ENCODE assay signal across 1 cellular context in the genomic region with DNA sequence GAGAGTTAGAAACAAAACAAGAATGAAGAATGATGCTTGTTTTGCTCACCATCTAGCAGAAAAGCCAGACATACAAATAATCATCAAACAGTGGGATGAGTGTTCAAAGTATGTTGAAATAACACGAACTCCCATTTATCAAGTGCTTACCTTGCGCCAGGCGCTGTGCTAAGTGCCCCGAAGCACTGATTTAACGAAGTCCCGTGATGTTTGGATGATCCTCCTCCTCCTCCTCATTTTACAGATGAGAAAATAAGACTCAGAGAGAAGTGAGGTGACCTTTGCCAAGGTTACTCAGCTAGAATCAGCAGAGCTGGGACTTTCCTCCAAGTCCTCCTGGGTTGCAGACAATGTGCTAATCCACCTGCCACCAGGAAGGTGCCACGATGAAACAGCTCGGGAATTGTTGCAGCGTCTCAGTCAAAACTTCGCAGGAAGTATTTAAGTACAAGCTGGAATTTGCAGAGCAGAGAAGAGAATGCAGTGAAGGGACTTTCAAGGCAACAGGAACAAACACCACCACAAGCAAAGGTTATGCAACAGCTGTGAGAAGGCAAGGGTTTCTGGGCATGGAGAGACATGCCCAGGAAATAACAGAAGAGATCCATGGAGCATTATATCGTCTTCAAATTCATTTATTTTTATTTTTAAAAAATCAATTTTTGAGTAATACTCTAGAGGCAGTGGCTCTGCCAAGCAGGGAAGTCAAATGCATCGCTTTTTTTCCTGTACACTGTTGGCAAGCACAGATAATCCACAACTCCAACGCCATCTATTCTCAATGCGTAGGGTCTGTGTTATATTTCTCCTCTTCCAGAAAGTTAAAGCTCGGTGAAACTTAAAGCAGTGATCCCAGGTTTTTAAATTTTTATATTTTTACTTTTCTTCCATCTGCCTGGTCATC.
TF ChIP-seq lines count a peak whose summit lies in the region.

No MANE protein-coding gene starts in this region.

TF ChIP-seq in HepG2, 621 proteins besides CTCF, POLR2A, EP300 and RAD21 (continued from another document and continues in another):
- TF ChIP-seq ZNF614 (CRISPR knock-in tag; IDR thresholded peaks at IDR 0.05; ENCODE audit: borderline replicate concordance), result peak; percentile 79; the same call in 1 of the 2 replicates
- TF ChIP-seq ZNF629 (CRISPR knock-in tag; conservative IDR thresholded peaks at IDR 0.05), result no peak
- no peak for TF ChIP-seq ZNF567 (CRISPR knock-in tag; IDR thresholded peaks at IDR 0.05; ENCODE audit: borderline replicate concordance)
- TF ChIP-seq ARNT2 (CRISPR knock-in tag; IDR thresholded peaks at IDR 0.05; ENCODE audit: low read depth), result peak; percentile 77; the same call in 1 of the 2 replicates
- TF ChIP-seq HOXD1 (CRISPR knock-in tag; IDR thresholded peaks at IDR 0.05), result no peak
- no peak for TF ChIP-seq ZNF207 (IDR thresholded peaks at IDR 0.05; ENCODE audit: borderline replicate concordance)
- no peak for TF ChIP-seq ZBTB42 (CRISPR knock-in tag; IDR thresholded peaks at IDR 0.05)
- no peak for TF ChIP-seq HNRNPK (IDR thresholded peaks at IDR 0.05; ENCODE audit: low read depth, low read length, poor library complexity, severe bottlenecking)
- TF ChIP-seq PCBP1 (IDR thresholded peaks at IDR 0.05; ENCODE audit: borderline replicate concordance, low read depth, low read length), result no peak
- no peak for TF ChIP-seq HOXA5 (CRISPR knock-in tag; IDR thresholded peaks at IDR 0.05)
- 0 out of 2 replicates have a peak, but pooled peaks have one; percentile 75 for TF ChIP-seq MED13 (CRISPR knock-in tag; IDR thresholded peaks at IDR 0.05)
- TF ChIP-seq ZFP62 (CRISPR knock-in tag; IDR thresholded peaks at IDR 0.05), result no peak
- no peak for TF ChIP-seq TBP (CRISPR knock-in tag; IDR thresholded peaks at IDR 0.05)
- no peak for TF ChIP-seq ISX (CRISPR knock-in tag; conservative IDR thresholded peaks at IDR 0.05)
- TF ChIP-seq ZNF501 (CRISPR knock-in tag; IDR thresholded peaks at IDR 0.05), result peak; percentile 65; the same call in 1 of the 2 replicates
- peak; percentile 43 for TF ChIP-seq HNF4A (CRISPR knock-in tag; IDR thresholded peaks at IDR 0.05)
- no peak for TF ChIP-seq FOXK2 (IDR thresholded peaks at IDR 0.05)
- TF ChIP-seq, protein P1, sequence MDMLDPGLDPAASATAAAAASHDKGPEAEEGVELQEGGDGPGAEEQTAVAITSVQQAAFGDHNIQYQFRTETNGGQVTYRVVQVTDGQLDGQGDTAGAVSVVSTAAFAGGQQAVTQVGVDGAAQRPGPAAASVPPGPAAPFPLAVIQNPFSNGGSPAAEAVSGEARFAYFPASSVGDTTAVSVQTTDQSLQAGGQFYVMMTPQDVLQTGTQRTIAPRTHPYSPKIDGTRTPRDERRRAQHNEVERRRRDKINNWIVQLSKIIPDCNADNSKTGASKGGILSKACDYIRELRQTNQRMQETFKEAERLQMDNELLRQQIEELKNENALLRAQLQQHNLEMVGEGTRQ (IDR thresholded peaks at IDR 0.05; ENCODE audit: low read depth, low read length), result no peak
- TF ChIP-seq, protein P1 (CRISPR knock-in tag; IDR thresholded peaks at IDR 0.05; ENCODE audit: borderline replicate concordance), result no peak
- peak; percentile 84 for TF ChIP-seq ZNF124 (CRISPR knock-in tag; IDR thresholded peaks at IDR 0.05)
- no peak for TF ChIP-seq RBM39 (IDR thresholded peaks at IDR 0.05; ENCODE audit: low read depth, low read length, poor library complexity, severe bottlenecking)
- TF ChIP-seq ZNF644 (CRISPR knock-in tag; IDR thresholded peaks at IDR 0.05; ENCODE audit: low read depth), result peak; percentile 85
- no peak for TF ChIP-seq ZNF430 (CRISPR knock-in tag; IDR thresholded peaks at IDR 0.05)
- peak; percentile 78 for TF ChIP-seq ZNF792 (CRISPR knock-in tag; IDR thresholded peaks at IDR 0.05)
- no peak for TF ChIP-seq ZNF782 (CRISPR knock-in tag; IDR thresholded peaks at IDR 0.05; ENCODE audit: borderline replicate concordance)
- no peak for TF ChIP-seq MTF2 (CRISPR knock-in tag; IDR thresholded peaks at IDR 0.05; ENCODE audit: borderline replicate concordance)
- TF ChIP-seq NFKBIZ (CRISPR knock-in tag; IDR thresholded peaks at IDR 0.05), result no peak; the same call in 1 of the 2 replicates
- peak; percentile 71; the same call in 1 of the 2 replicates for TF ChIP-seq DMAP1 (CRISPR knock-in tag; IDR thresholded peaks at IDR 0.05)
- TF ChIP-seq ZNF484 (CRISPR knock-in tag; IDR thresholded peaks at IDR 0.05; ENCODE audit: borderline replicate concordance, low read depth), result no peak
- TF ChIP-seq ZBTB20 (CRISPR knock-in tag; IDR thresholded peaks at IDR 0.05; ENCODE audit: borderline replicate concordance, low read depth), result no peak; the same call in 1 of the 2 replicates
- TF ChIP-seq ADNP (CRISPR knock-in tag; IDR thresholded peaks at IDR 0.05), result no peak
- TF ChIP-seq ZMYM4 (CRISPR knock-in tag; IDR thresholded peaks at IDR 0.05), result peak; percentile 58
- TF ChIP-seq, protein P2, sequence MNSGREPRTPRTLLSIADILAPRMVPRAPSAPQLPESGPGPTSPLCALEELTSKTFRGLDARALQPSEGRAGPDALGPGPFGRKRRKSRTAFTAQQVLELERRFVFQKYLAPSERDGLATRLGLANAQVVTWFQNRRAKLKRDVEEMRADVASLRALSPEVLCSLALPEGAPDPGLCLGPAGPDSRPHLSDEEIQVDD (CRISPR knock-in tag; IDR thresholded peaks at IDR 0.05; ENCODE audit: borderline replicate concordance), result no peak
- TF ChIP-seq HNF4G (IDR thresholded peaks at IDR 0.05; ENCODE audit: borderline replicate concordance, low read depth, low read length), result peak; percentile 53; the same call in 1 of the 2 replicates
- no peak for TF ChIP-seq HNF4G (CRISPR knock-in tag; IDR thresholded peaks at IDR 0.05; ENCODE audit: borderline replicate concordance, low read depth)
- no peak for TF ChIP-seq NR1H2 (CRISPR knock-in tag; IDR thresholded peaks at IDR 0.05; ENCODE audit: borderline replicate concordance, low read depth)
- TF ChIP-seq KLF9 (CRISPR knock-in tag; IDR thresholded peaks at IDR 0.05; ENCODE audit: low read depth), result no peak; the same call in 1 of the 2 replicates
- TF ChIP-seq NFIC (IDR thresholded peaks at IDR 0.05; ENCODE audit: low read length), result peak; percentile 57; the same call in 1 of the 2 replicates
- TF ChIP-seq, protein P3, sequence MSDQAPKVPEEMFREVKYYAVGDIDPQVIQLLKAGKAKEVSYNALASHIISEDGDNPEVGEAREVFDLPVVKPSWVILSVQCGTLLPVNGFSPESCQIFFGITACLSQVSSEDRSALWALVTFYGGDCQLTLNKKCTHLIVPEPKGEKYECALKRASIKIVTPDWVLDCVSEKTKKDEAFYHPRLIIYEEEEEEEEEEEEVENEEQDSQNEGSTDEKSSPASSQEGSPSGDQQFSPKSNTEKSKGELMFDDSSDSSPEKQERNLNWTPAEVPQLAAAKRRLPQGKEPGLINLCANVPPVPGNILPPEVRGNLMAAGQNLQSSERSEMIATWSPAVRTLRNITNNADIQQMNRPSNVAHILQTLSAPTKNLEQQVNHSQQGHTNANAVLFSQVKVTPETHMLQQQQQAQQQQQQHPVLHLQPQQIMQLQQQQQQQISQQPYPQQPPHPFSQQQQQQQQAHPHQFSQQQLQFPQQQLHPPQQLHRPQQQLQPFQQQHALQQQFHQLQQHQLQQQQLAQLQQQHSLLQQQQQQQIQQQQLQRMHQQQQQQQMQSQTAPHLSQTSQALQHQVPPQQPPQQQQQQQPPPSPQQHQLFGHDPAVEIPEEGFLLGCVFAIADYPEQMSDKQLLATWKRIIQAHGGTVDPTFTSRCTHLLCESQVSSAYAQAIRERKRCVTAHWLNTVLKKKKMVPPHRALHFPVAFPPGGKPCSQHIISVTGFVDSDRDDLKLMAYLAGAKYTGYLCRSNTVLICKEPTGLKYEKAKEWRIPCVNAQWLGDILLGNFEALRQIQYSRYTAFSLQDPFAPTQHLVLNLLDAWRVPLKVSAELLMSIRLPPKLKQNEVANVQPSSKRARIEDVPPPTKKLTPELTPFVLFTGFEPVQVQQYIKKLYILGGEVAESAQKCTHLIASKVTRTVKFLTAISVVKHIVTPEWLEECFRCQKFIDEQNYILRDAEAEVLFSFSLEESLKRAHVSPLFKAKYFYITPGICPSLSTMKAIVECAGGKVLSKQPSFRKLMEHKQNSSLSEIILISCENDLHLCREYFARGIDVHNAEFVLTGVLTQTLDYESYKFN (CRISPR knock-in tag; conservative IDR thresholded peaks at IDR 0.05), result peak; percentile 86
- TF ChIP-seq ZNF724P (CRISPR knock-in tag; IDR thresholded peaks at IDR 0.05; ENCODE audit: borderline replicate concordance), result no peak
- TF ChIP-seq SYNCRIP (IDR thresholded peaks at IDR 0.05; ENCODE audit: insufficient read depth, low read depth, low read length), result no peak
- TF ChIP-seq, protein P4, sequence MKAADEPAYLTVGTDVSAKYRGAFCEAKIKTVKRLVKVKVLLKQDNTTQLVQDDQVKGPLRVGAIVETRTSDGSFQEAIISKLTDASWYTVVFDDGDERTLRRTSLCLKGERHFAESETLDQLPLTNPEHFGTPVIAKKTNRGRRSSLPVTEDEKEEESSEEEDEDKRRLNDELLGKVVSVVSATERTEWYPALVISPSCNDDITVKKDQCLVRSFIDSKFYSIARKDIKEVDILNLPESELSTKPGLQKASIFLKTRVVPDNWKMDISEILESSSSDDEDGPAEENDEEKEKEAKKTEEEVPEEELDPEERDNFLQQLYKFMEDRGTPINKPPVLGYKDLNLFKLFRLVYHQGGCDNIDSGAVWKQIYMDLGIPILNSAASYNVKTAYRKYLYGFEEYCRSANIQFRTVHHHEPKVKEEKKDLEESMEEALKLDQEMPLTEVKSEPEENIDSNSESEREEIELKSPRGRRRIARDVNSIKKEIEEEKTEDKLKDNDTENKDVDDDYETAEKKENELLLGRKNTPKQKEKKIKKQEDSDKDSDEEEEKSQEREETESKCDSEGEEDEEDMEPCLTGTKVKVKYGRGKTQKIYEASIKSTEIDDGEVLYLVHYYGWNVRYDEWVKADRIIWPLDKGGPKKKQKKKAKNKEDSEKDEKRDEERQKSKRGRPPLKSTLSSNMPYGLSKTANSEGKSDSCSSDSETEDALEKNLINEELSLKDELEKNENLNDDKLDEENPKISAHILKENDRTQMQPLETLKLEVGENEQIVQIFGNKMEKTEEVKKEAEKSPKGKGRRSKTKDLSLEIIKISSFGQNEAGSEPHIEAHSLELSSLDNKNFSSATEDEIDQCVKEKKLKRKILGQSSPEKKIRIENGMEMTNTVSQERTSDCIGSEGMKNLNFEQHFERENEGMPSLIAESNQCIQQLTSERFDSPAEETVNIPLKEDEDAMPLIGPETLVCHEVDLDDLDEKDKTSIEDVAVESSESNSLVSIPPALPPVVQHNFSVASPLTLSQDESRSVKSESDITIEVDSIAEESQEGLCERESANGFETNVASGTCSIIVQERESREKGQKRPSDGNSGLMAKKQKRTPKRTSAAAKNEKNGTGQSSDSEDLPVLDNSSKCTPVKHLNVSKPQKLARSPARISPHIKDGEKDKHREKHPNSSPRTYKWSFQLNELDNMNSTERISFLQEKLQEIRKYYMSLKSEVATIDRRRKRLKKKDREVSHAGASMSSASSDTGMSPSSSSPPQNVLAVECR (CRISPR knock-in tag; IDR thresholded peaks at IDR 0.05; ENCODE audit: borderline replicate concordance), result 0 out of 2 replicates have a peak, but pooled peaks have one; percentile 49
- peak; percentile 74 for TF ChIP-seq SIX1 (CRISPR knock-in tag; IDR thresholded peaks at IDR 0.05; ENCODE audit: borderline replicate concordance)
- 0 out of 2 replicates have a peak, but pooled peaks have one; percentile 13 for TF ChIP-seq ZNF3 (CRISPR knock-in tag; IDR thresholded peaks at IDR 0.05)
- TF ChIP-seq, protein P5, sequence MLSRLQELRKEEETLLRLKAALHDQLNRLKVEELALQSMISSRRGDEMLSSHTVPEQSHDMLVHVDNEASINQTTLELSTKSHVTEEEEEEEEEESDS (CRISPR knock-in tag; IDR thresholded peaks at IDR 0.05; ENCODE audit: borderline replicate concordance), result 0 out of 2 replicates have a peak, but pooled peaks have one; percentile 70
- TF ChIP-seq SUZ12 (IDR thresholded peaks at IDR 0.05; ENCODE audit: low read depth, low read length), result no peak
- no peak; the same call in 1 of the 2 replicates for TF ChIP-seq MYNN (CRISPR knock-in tag; IDR thresholded peaks at IDR 0.05; ENCODE audit: low read depth)
- TF ChIP-seq ZNF235 (CRISPR knock-in tag; IDR thresholded peaks at IDR 0.05; ENCODE audit: borderline replicate concordance), result 0 out of 2 replicates have a peak, but pooled peaks have one; percentile 28
- TF ChIP-seq FLYWCH1 (CRISPR knock-in tag; IDR thresholded peaks at IDR 0.05), result no peak
- TF ChIP-seq, protein P6, sequence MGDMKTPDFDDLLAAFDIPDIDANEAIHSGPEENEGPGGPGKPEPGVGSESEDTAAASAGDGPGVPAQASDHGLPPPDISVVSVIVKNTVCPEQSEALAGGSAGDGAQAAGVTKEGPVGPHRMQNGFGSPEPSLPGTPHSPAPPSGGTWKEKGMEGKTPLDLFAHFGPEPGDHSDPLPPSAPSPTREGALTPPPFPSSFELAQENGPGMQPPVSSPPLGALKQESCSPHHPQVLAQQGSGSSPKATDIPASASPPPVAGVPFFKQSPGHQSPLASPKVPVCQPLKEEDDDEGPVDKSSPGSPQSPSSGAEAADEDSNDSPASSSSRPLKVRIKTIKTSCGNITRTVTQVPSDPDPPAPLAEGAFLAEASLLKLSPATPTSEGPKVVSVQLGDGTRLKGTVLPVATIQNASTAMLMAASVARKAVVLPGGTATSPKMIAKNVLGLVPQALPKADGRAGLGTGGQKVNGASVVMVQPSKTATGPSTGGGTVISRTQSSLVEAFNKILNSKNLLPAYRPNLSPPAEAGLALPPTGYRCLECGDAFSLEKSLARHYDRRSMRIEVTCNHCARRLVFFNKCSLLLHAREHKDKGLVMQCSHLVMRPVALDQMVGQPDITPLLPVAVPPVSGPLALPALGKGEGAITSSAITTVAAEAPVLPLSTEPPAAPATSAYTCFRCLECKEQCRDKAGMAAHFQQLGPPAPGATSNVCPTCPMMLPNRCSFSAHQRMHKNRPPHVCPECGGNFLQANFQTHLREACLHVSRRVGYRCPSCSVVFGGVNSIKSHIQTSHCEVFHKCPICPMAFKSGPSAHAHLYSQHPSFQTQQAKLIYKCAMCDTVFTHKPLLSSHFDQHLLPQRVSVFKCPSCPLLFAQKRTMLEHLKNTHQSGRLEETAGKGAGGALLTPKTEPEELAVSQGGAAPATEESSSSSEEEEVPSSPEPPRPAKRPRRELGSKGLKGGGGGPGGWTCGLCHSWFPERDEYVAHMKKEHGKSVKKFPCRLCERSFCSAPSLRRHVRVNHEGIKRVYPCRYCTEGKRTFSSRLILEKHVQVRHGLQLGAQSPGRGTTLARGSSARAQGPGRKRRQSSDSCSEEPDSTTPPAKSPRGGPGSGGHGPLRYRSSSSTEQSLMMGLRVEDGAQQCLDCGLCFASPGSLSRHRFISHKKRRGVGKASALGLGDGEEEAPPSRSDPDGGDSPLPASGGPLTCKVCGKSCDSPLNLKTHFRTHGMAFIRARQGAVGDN (CRISPR knock-in tag; IDR thresholded peaks at IDR 0.05), result no peak
- no peak for TF ChIP-seq ZBTB8A (CRISPR knock-in tag; IDR thresholded peaks at IDR 0.05; ENCODE audit: borderline replicate concordance, low read depth)
- no peak for TF ChIP-seq BRCA1 (CRISPR knock-in tag; IDR thresholded peaks at IDR 0.05)
- no peak for TF ChIP-seq KDM1A (CRISPR knock-in tag; IDR thresholded peaks at IDR 0.05)
